In the genomic region with DNA sequence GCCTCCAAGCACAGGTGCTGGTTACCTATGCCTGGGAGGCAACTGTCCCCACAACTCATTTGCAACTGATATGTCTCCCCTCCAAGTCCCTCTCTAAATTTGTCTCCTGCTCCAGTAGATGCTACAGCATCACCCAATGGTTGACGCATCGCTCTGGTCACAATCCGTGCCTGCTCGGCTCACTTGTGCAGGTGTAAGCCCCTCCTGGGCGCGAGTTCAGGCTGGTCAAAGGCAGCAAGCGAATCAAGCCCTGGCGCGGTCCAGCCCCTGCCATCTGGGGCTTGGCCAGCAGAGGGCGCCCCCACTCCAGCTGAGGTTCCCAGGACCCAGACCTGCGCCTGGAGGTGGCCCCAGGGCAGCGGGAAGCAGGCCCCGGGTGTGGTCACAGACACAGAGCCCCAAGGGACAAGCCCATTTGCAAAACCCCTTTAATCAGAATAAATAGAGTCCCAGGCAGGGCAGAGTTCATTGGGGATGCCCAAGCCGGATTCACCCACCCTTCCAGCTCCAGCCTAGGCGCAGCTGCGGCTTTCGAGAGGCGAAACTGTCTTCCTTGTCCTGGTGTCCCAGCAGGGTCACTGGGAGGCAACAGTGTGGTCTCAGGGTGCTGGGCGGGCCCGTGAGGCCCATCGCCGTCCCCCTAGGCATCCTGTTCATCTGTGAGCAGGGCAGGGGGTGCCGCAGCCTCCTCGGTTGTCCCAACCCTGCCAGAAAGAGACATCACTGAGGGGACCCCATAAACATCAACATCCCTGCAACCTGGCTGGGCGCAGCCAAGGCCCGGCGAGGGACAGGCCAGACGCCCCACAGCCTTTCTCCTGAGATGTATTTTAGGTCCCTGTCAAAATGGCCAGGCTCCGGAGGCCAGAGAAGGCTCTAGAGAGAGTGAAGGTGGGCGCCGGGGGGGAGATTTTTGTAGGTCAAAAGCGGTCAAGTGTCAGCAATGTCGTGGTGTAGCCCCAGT, we compare ENCODE assay signal across 1 cellular context.
TF ChIP-seq lines count a peak whose summit lies in the region.

No MANE protein-coding gene starts in this region.

TF ChIP-seq in HCT116, 20 proteins besides CTCF, POLR2A, EP300 and RAD21:
- TF ChIP-seq CEBPB (IDR thresholded peaks at IDR 0.05; ENCODE audit: low read depth), result no peak
- TF ChIP-seq CBX3 (IDR thresholded peaks at IDR 0.05; ENCODE audit: low read depth), result no peak
- TF ChIP-seq, protein P1, sequence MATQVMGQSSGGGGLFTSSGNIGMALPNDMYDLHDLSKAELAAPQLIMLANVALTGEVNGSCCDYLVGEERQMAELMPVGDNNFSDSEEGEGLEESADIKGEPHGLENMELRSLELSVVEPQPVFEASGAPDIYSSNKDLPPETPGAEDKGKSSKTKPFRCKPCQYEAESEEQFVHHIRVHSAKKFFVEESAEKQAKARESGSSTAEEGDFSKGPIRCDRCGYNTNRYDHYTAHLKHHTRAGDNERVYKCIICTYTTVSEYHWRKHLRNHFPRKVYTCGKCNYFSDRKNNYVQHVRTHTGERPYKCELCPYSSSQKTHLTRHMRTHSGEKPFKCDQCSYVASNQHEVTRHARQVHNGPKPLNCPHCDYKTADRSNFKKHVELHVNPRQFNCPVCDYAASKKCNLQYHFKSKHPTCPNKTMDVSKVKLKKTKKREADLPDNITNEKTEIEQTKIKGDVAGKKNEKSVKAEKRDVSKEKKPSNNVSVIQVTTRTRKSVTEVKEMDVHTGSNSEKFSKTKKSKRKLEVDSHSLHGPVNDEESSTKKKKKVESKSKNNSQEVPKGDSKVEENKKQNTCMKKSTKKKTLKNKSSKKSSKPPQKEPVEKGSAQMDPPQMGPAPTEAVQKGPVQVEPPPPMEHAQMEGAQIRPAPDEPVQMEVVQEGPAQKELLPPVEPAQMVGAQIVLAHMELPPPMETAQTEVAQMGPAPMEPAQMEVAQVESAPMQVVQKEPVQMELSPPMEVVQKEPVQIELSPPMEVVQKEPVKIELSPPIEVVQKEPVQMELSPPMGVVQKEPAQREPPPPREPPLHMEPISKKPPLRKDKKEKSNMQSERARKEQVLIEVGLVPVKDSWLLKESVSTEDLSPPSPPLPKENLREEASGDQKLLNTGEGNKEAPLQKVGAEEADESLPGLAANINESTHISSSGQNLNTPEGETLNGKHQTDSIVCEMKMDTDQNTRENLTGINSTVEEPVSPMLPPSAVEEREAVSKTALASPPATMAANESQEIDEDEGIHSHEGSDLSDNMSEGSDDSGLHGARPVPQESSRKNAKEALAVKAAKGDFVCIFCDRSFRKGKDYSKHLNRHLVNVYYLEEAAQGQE (IDR thresholded peaks at IDR 0.05; ENCODE audit: low read depth), result no peak
- TF ChIP-seq YY1 (IDR thresholded peaks at IDR 0.05; ENCODE audit: extremely low read depth, insufficient replicate concordance, low read depth, low read length), result peak; percentile 62
- no peak for TF ChIP-seq SIN3A (IDR thresholded peaks at IDR 0.05; ENCODE audit: low read depth)
- no peak for TF ChIP-seq SP1 (IDR thresholded peaks at IDR 0.05; ENCODE audit: low read depth)
- TF ChIP-seq, protein P2, sequence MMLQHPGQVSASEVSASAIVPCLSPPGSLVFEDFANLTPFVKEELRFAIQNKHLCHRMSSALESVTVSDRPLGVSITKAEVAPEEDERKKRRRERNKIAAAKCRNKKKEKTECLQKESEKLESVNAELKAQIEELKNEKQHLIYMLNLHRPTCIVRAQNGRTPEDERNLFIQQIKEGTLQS (IDR thresholded peaks at IDR 0.05), result no peak
- TF ChIP-seq POLR2AphosphoS5 (IDR thresholded peaks at IDR 0.05; ENCODE audit: low read depth, low read length), result peak; percentile 60
- TF ChIP-seq, protein P3, sequence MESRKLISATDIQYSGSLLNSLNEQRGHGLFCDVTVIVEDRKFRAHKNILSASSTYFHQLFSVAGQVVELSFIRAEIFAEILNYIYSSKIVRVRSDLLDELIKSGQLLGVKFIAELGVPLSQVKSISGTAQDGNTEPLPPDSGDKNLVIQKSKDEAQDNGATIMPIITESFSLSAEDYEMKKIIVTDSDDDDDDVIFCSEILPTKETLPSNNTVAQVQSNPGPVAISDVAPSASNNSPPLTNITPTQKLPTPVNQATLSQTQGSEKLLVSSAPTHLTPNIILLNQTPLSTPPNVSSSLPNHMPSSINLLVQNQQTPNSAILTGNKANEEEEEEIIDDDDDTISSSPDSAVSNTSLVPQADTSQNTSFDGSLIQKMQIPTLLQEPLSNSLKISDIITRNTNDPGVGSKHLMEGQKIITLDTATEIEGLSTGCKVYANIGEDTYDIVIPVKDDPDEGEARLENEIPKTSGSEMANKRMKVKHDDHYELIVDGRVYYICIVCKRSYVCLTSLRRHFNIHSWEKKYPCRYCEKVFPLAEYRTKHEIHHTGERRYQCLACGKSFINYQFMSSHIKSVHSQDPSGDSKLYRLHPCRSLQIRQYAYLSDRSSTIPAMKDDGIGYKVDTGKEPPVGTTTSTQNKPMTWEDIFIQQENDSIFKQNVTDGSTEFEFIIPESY (IDR thresholded peaks at IDR 0.05; ENCODE audit: extremely low read depth, insufficient replicate concordance, low read length), result no peak
- no peak for TF ChIP-seq JUND (IDR thresholded peaks at IDR 0.05)
TF ChIP-seq in HCT116: peak in this region for 2.
